In the genomic region with DNA sequence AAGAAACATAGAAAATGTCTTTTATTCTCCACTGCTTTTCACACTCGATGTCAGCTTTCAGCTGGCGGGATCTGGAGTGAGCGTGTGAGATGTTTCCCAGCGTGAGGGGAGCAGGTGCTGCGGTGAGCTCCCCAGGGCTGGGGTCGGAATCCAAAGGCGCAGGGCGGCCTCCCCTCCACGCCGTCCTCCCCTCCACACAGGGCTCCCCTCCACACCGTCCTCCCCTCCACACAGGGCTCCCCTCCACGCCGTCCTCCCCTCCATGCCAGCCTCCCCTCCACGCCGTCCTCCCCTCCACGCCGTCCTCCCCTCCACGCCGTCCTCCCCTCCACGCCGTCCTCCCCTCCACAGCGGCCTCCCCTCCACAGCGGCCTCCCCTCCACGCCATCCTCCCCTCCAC, we compare ENCODE assay signal across 27 cellular contexts. TPM values are rescaled to one million over a fixed set of nuclear protein-coding genes. Genes with fewer than 3 reads are reported as not detected.
DNase-seq lines count a peak whose midpoint lies in the region; ATAC-seq, FAIRE-seq and TF ChIP-seq lines count a peak whose summit lies in the region.
"Had no signal": no experiment of that assay in that cellular context is flagged by ENCODE, and none has a peak within 500 bp of the region (broad histone marks: within the 10 kb centered on the region; RNA-seq: fewer than 3 reads in every experiment).

No MANE protein-coding gene starts in this region.

- H2AFZ ChIP-seq in HepG2 (ENCODE audit: low read length), result no peak overlapping the region

- DNase-seq in CD14-positive monocyte (ENCODE audit: low spot score) (peak; percentile 16), H7 (peak; percentile 50), HepG2 (ENCODE audit: low spot score) (no peak), sigmoid colon (peak; percentile 62), NCI-H2029 treated with DMSO at 0.1 percent for 48 hours (lab: John Stamatoyannopoulos, UW) (no peak), mesothelial cell of epicardium (ENCODE audit: low spot score in 2 of 2, unreplicated experiment in 2 of 2) (no peak)
- DNase-seq: C1 segment of cervical spinal cord; Calu3; CD8-positive, alpha-beta T cell; DMS53; KBM-7; NCI-H1105 treated with DMSO at 0.1 percent for 48 hours; NCI-H146; NCI-H1930; NCI-H446; NCI-H524 treated with DMSO at 0.1 percent for 48 hours; NCI-H774; SJCRH30 had no signal

- H3K36me3 Mint-ChIP-seq in CD14-positive monocyte, result no peaks in the 10 kb centered on the region
- H3K36me3 Mint-ChIP-seq in mesothelial cell of epicardium, result no peaks in the 10 kb centered on the region
- H3K36me3 Mint-ChIP-seq: CD8-positive, alpha-beta T cell had no signal

- POLR2A ChIA-PET in HepG2 (lab: Yijun Ruan, JAX), result no interaction called here

- no peaks in the 10 kb centered on the region for H3K79me2 ChIP-seq in HepG2 (ENCODE audit: insufficient read depth, low read length)

- H3K27ac ChIP-seq in HepG2 (ENCODE audit: extremely low read length, insufficient read depth, low read length) (no peak overlapping the region), sigmoid colon (no peak overlapping the region)
- H3K27ac ChIP-seq: A549, SJCRH30 had no signal

- H3K27me3 ChIP-seq in H7 (ENCODE audit: control insufficient read depth, insufficient read depth, low read length), result no peaks in the 10 kb centered on the region
- peaks cover 6 to 70% of the 10 kb centered on the region in 2 experiments; a peak in 4 of 5 replicates for H3K27me3 ChIP-seq in HepG2 (ENCODE audit: control insufficient read depth in 1 of 2, insufficient read depth in 2 of 2, low read length in 2 of 2)
- peaks cover 3 to 42% (median 6%) of the 10 kb centered on the region in 3 donors for H3K27me3 ChIP-seq in sigmoid colon
- H3K27me3 ChIP-seq: SJCRH30 had no signal

- no peak for FAIRE-seq in HepG2 (lab: Jason Lieb, UNC)
- FAIRE-seq: A549, GM18507, H54 had no signal

- TF ChIP-seq CTCF in CD14-positive monocyte (IDR thresholded peaks at IDR 0.05) (no peak), HepG2 (CRISPR knock-in tag; IDR thresholded peaks at IDR 0.05) (no peak), sigmoid colon (IDR thresholded peaks at IDR 0.05) (no peak), mesothelial cell of epicardium (IDR thresholded peaks at IDR 0.05; ENCODE audit: unreplicated experiment) (no peak)

- H3K9me3 ChIP-seq in HepG2 (ENCODE audit: low read length) (no peaks in the 10 kb centered on the region), sigmoid colon (peaks cover 0 to 13% (median 2%) of the 10 kb centered on the region in 4 donors)
- H3K9me3 ChIP-seq: SJCRH30 had no signal

- 55% methylated on average over 24 of the region's 24 CpGs for WGBS in HepG2 (ENCODE audit: low lambda C conversion rate)
- 79 to 82% methylated on average over 24 of the region's 24 CpGs for WGBS in sigmoid colon, 2 donors

- no TSS peak for BruUV-seq in HepG2 (replicated peaks; lab: Mats Ljungman, UMichigan)

- in situ Hi-C loops in HepG2 (cut with HindIII; ENCODE audit: extremely low pct_ligation_motif_present, low pct_unique_long_range_greater_than_20kb), result no loop called here

- TF ChIP-seq EP300 in HepG2 (IDR thresholded peaks at IDR 0.05; ENCODE audit: low read depth in 2 of 2, low read length in 2 of 2) (no peak), HepG2 (CRISPR knock-in tag; IDR thresholded peaks at IDR 0.05; ENCODE audit: borderline replicate concordance) (no peak), sigmoid colon (IDR thresholded peaks at IDR 0.05) (no peak)

- H3K4me1 ChIP-seq in HepG2 (ENCODE audit: insufficient read depth, low read length), result no peaks in the 10 kb centered on the region
- H3K4me1 ChIP-seq in sigmoid colon, result no peaks in the 10 kb centered on the region
- H3K4me1 ChIP-seq: A549, SJCRH30 had no signal

- CTCF ChIA-PET in HepG2 (lab: Yijun Ruan, JAX; ENCODE audit: low intra/inter-chr PET ratio, low total read pairs), result no interaction called here

- no peaks in the 10 kb centered on the region for H3K36me3 ChIP-seq in H7 (replicated peaks; ENCODE audit: control insufficient read depth, insufficient read depth, low read length)
- H3K36me3 ChIP-seq in HepG2 (replicated peaks in 1 of 2; ENCODE audit: control insufficient read depth in 1 of 2, insufficient read depth in 2 of 2, low read length in 2 of 2), result no peaks in the 10 kb centered on the region
- no peaks in the 10 kb centered on the region for H3K36me3 ChIP-seq in sigmoid colon
- H3K36me3 ChIP-seq: SJCRH30 had no signal

- H3K4me3 ChIP-seq in H7 (ENCODE audit: insufficient read depth, low read depth, low read length) (no peak overlapping the region), HepG2 (replicated peaks in 1 of 3; ENCODE audit: insufficient read depth in 1 of 3, low read depth in 2 of 3, low read length in 3 of 3) (no peak overlapping the region), sigmoid colon (no peak overlapping the region)
- H3K4me3 ChIP-seq: A549, SJCRH30 had no signal

- H3K4me3 Mint-ChIP-seq in CD14-positive monocyte, result no peak overlapping the region
- no peak overlapping the region for H3K4me3 Mint-ChIP-seq in mesothelial cell of epicardium
- H3K4me3 Mint-ChIP-seq: CD8-positive, alpha-beta T cell had no signal

- H3K9me3 Mint-ChIP-seq in CD14-positive monocyte (peaks cover 4 to 21% (median 18%) of the 10 kb centered on the region in 7 donors), mesothelial cell of epicardium (peaks cover 15% of the 10 kb centered on the region)

- ATAC-seq in HepG2 (no peak; the same call in 2 of the 3 replicates), GM21360 (IDR thresholded peaks at IDR 0.05; ENCODE audit: unreplicated experiment) (no peak)
- ATAC-seq: A549; CD8-positive, alpha-beta T cell; Right ventricle myocardium inferior; SK-N-SH treated with all-trans-retinoic acid at 6 μM for 48 hours had no signal

- H3K27ac Mint-ChIP-seq in CD14-positive monocyte, result no peak overlapping the region
- H3K27ac Mint-ChIP-seq in mesothelial cell of epicardium, result no peak overlapping the region
- H3K27ac Mint-ChIP-seq: CD8-positive, alpha-beta T cell had no signal

- H3K4me1 Mint-ChIP-seq in CD14-positive monocyte (no peaks in the 10 kb centered on the region), mesothelial cell of epicardium (no peaks in the 10 kb centered on the region)

- H3K27me3 Mint-ChIP-seq in CD14-positive monocyte (ENCODE audit: low read depth in 3 of 3), result peaks cover 4 to 8% (median 6%) of the 10 kb centered on the region in 3 donors
- H3K27me3 Mint-ChIP-seq in mesothelial cell of epicardium (ENCODE audit: low read depth), result peaks cover 42% of the 10 kb centered on the region

- H4K20me1 ChIP-seq in HepG2 (ENCODE audit: insufficient read depth, low read length), result no peaks in the 10 kb centered on the region

- no peak for TF ChIP-seq RAD21 in HepG2 (CRISPR knock-in tag; IDR thresholded peaks at IDR 0.05)

- H3K4me2 ChIP-seq in HepG2 (ENCODE audit: low read depth, low read length), result no peak overlapping the region
- H3K4me2 ChIP-seq: A549 had no signal

- no peak for TF ChIP-seq POLR2A in HepG2 (IDR thresholded peaks at IDR 0.05; ENCODE audit: insufficient read depth in 1 of 2, low read depth in 2 of 2, low read length in 2 of 2)
- no peak for TF ChIP-seq POLR2A in sigmoid colon (IDR thresholded peaks at IDR 0.05)

- H3K9ac ChIP-seq in HepG2 (ENCODE audit: insufficient read depth, low read depth, low read length), result no peak overlapping the region

- intact Hi-C loops in CD14-positive monocyte (cut with micrococcal nuclease) (loop anchor here in 1 of 2 donors (10.0 kb wide), 1 partner anchor 64 kb away; no protein-coding TSS in a partner anchor), HepG2 (cut with micrococcal nuclease; ENCODE audit: unreplicated experiment) (no loop called here), sigmoid colon (cut with DNase I) (no loop called here)

TF ChIP-seq in HepG2, 621 proteins besides CTCF, POLR2A, EP300 and RAD21:
- TF ChIP-seq HNRNPK (IDR thresholded peaks at IDR 0.05; ENCODE audit: low read depth, low read length, poor library complexity, severe bottlenecking) (peak; percentile 36), JUND (CRISPR knock-in tag; IDR thresholded peaks at IDR 0.05) (no peak), ZNF530 (CRISPR knock-in tag; IDR thresholded peaks at IDR 0.05; ENCODE audit: low read depth) (no peak), ARID2 (CRISPR knock-in tag; IDR thresholded peaks at IDR 0.05; ENCODE audit: borderline replicate concordance) (no peak)

RNA-seq across cellular contexts. Expression of gene KCNG2, which starts 26.9 kb away (rescaled TPM):
- polyA plus RNA-seq in CD14-positive monocyte, result not detected
- 0.14 and 0.18 TPM in 2 replicates for total RNA-seq in H7 (2014; rRNA removed; shearing (Covaris generic))
- not detected in 2 replicates for total RNA-seq in HepG2 (2016; rRNA removed; fragmentation: Illumina TruSeq; extraction: Trizol)
- not detected in 2 replicates for total RNA-seq in HepG2 (2016; cell fraction: cytosol; rRNA removed; fragmentation: Illumina TruSeq; extraction: Trizol; ENCODE audit: low read depth)
- not detected in 2 replicates for total RNA-seq in HepG2 (2016; cell fraction: insoluble cytoplasmic fraction; rRNA removed; fragmentation: Illumina TruSeq; extraction: Trizol)
- total RNA-seq in HepG2 (2016; cell fraction: membrane; rRNA removed; fragmentation: Illumina TruSeq; extraction: Trizol), result not detected in 2 replicates
- not detected in 2 replicates for total RNA-seq in HepG2 (2016; cell fraction: nucleus; rRNA removed; fragmentation: Illumina TruSeq; extraction: Trizol)
- polyA plus RNA-seq in HepG2 (2011; rRNA removed), result not detected in 2 replicates
- not detected in 2 replicates for polyA plus RNA-seq in HepG2 (2011; cell fraction: cytosol; rRNA removed)
- polyA plus RNA-seq in HepG2 (2011; cell fraction: nucleus; rRNA removed), result 0.14 TPM in 1 of 2 replicates, not detected in the other
- polyA plus RNA-seq in HepG2 (2012), result 0.13 and 0.20 TPM in 2 replicates
- not detected in 2 replicates for polyA plus RNA-seq in HepG2 (2016; cell fraction: cytosol; fragmentation: Illumina TruSeq; extraction: Trizol; ENCODE audit: low read depth)
- not detected in 2 replicates for polyA plus RNA-seq in HepG2 (2016; cell fraction: insoluble cytoplasmic fraction; fragmentation: Illumina TruSeq; extraction: Trizol; ENCODE audit: low read depth)
- polyA plus RNA-seq in HepG2 (2016; cell fraction: membrane; fragmentation: Illumina TruSeq; extraction: Trizol; ENCODE audit: low read depth), result not detected in 2 replicates
- not detected in 2 replicates for polyA plus RNA-seq in HepG2 (2016; cell fraction: nucleus; fragmentation: Illumina TruSeq; extraction: Trizol; ENCODE audit: insufficient read depth, low read depth)
- polyA minus RNA-seq in HepG2 (2011; rRNA and poly(A)+ RNA removed; ENCODE audit: low replicate concordance), result 0.16 TPM in 1 of 2 replicates, not detected in the other
- not detected in 2 replicates for polyA minus RNA-seq in HepG2 (2011; cell fraction: cytosol; rRNA and poly(A)+ RNA removed)
- not detected in 2 replicates for polyA minus RNA-seq in HepG2 (2011; cell fraction: nucleus; rRNA and poly(A)+ RNA removed)
- total RNA-seq in sigmoid colon, result under 1 TPM in 1 of 4 donors, not detected in 3; 0.41 TPM
- polyA plus RNA-seq in sigmoid colon, result under 1 TPM in 1 of 3 donors, not detected in 2; 0.15 TPM
- total RNA-seq in mesothelial cell of epicardium, result 0.14 TPM in 1 of 3 replicates, not detected in the others
- total RNA-seq: Calu3; CD8-positive, alpha-beta T cell; Daoy; HT1080; MCF 10A; Right ventricle myocardium inferior; SJCRH30 had no signal
- polyA plus RNA-seq: A549 had no signal

Comparison
In these comparisons a context has a peak if more than half of its experiments do, and no peak if none do; other contexts are left out.
1. DNase-seq: peak in CD14-positive monocyte (single experiment), H7 (single experiment) and sigmoid colon (single experiment); none in HepG2 (single experiment), NCI-H2029 treated with DMSO at 0.1 percent for 48 hours (single experiment) and mesothelial cell of epicardium (0 of 2).